26 cellular contexts compared by ENCODE assay signal in genomic region chr13:50154697-50155096, GRCh38.
"Had no signal": no experiment of that assay in that cellular context is flagged by ENCODE, and none has a peak within 500 bp of the region (broad histone marks: within the 10 kb centered on the region; RNA-seq: fewer than 3 reads in every experiment).

No MANE protein-coding gene starts in this region.

- H3K27ac Mint-ChIP-seq: mesothelial cell of epicardium; naive B cell; natural killer cell; nephron progenitor cell; stimulated activated effector memory CD8-positive, alpha-beta T cell treated with anti-CD3 and anti-CD28 coated beads, Interleukin-12 subunit alpha, Interleukin-12 subunit beta, amount 100 ng/mL, for 72 hours; stimulated activated naive CD8-positive, alpha-beta T cell treated with anti-CD3 and anti-CD28 coated beads, Interleukin-15, Interleukin-2, amounts not matched to agents 100 ng/mL and 50 ng/mL, for 24 hours had no signal

- H3K27ac ChIP-seq: left ventricle myocardium inferior, ovary, prostate gland, sigmoid colon, spleen, suprapubic skin, thoracic aorta, tibial artery, upper lobe of right lung, uterus had no signal

- H3K36me3 Mint-ChIP-seq: mesothelial cell of epicardium; naive B cell; natural killer cell; stimulated activated effector memory CD8-positive, alpha-beta T cell treated with anti-CD3 and anti-CD28 coated beads, Interleukin-12 subunit alpha, Interleukin-12 subunit beta, amount 100 ng/mL, for 72 hours had no signal

- H3K4me3 Mint-ChIP-seq: mesothelial cell of epicardium; naive B cell; natural killer cell; nephron progenitor cell; stimulated activated effector memory CD8-positive, alpha-beta T cell treated with anti-CD3 and anti-CD28 coated beads, Interleukin-12 subunit alpha, Interleukin-12 subunit beta, amount 100 ng/mL, for 72 hours; stimulated activated naive CD8-positive, alpha-beta T cell treated with anti-CD3 and anti-CD28 coated beads, Interleukin-15, Interleukin-2, amounts not matched to agents 100 ng/mL and 50 ng/mL, for 24 hours had no signal

- H3K36me3 ChIP-seq: left ventricle myocardium inferior, ovary, prostate gland, sigmoid colon, spleen, suprapubic skin, thoracic aorta, tibial artery, upper lobe of right lung, uterus had no signal

- DNase-seq: hypothalamus; islet precursor cell; left ventricle myocardium inferior; mesendoderm; naive B cell; natural killer cell; nephron progenitor cell; ovary; posterior cingulate gyrus; retina; right cardiac atrium; sigmoid colon; small intestine; spleen; stimulated activated CD4-positive, alpha-beta T cell treated with anti-CD3 and anti-CD28 coated beads, Interleukin-4, amount 100 ng/mL, for 24 hours; stimulated activated naive CD4-positive, alpha-beta T cell; tibial artery; upper lobe of right lung; uterus had no signal

- ATAC-seq: natural killer cell; right cardiac atrium; stimulated activated effector memory CD8-positive, alpha-beta T cell treated with anti-CD3 and anti-CD28 coated beads, Interleukin-12 subunit alpha, Interleukin-12 subunit beta, amount 100 ng/mL, for 72 hours; upper lobe of right lung had no signal

- H3K4me3 ChIP-seq: left ventricle myocardium inferior, lung, ovary, prostate gland, sigmoid colon, spleen, suprapubic skin, thoracic aorta, tibial artery, upper lobe of right lung, uterus had no signal

- H3K4me1 ChIP-seq: prostate gland, sigmoid colon, suprapubic skin, upper lobe of right lung, uterus had no signal

- H3K9me3 ChIP-seq: left ventricle myocardium inferior, ovary, prostate gland, sigmoid colon, spleen, suprapubic skin, thoracic aorta, tibial artery, upper lobe of right lung, uterus had no signal

- H3K9me3 Mint-ChIP-seq: mesothelial cell of epicardium; naive B cell; natural killer cell; nephron progenitor cell; stimulated activated effector memory CD8-positive, alpha-beta T cell treated with anti-CD3 and anti-CD28 coated beads, Interleukin-12 subunit alpha, Interleukin-12 subunit beta, amount 100 ng/mL, for 72 hours; stimulated activated naive CD8-positive, alpha-beta T cell treated with anti-CD3 and anti-CD28 coated beads, Interleukin-15, Interleukin-2, amounts not matched to agents 100 ng/mL and 50 ng/mL, for 24 hours had no signal

- H3K27me3 Mint-ChIP-seq: naive B cell; stimulated activated naive CD8-positive, alpha-beta T cell treated with anti-CD3 and anti-CD28 coated beads, Interleukin-15, Interleukin-2, amounts not matched to agents 100 ng/mL and 50 ng/mL, for 24 hours had no signal

- H3K27me3 ChIP-seq: ovary, sigmoid colon, spleen, suprapubic skin, tibial artery, upper lobe of right lung, uterus had no signal
